Comparison of ENCODE assay signal across 12 cellular contexts in the genomic region with DNA sequence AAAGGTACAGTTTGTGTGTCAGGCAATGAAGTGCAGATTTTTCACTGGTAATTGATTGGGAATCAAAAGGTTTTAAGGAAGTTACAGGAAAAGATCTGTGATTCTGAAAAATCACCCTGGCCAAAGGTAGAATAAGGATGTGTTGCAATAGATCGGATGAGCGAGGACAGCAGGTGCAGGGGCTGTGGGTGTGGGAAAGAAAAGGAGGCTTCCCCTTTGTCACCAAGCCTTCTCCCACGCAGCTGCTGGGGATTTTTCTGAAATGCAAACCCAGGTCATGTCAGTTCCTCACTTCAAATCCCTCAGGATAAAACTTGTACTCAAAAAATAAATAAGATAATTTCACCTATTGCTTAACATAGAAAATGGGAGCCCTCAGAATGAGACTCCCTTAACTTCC. TPM values are rescaled to one million over a fixed set of nuclear protein-coding genes. Genes with fewer than 3 reads are reported as not detected.
A peak's percentile ranks its signal among the peaks of the same experiment; 100 is the strongest.
DNase-seq lines count a peak whose midpoint lies in the region; ATAC-seq and TF ChIP-seq lines count a peak whose summit lies in the region.
"Had no signal": no experiment of that assay in that cellular context is flagged by ENCODE, and none has a peak within 500 bp of the region (broad histone marks: within the 10 kb centered on the region; RNA-seq: fewer than 3 reads in every experiment).

No MANE protein-coding gene starts in this region.

- H3K4me2 ChIP-seq in BLaER1 treated with 17β-estradiol and CSF1 and Interleukin-3, amounts not matched to agents 10 nM and 100 nM, result peak overlapping the region; percentile 32 to 79 (median 67)

- no peaks in the 10 kb centered on the region for H4K20me1 ChIP-seq in BLaER1 treated with 17β-estradiol and CSF1 and Interleukin-3, amounts not matched to agents 10 nM and 100 nM

- H3K27me3 ChIP-seq in BLaER1 treated with 17β-estradiol and CSF1 and Interleukin-3, amounts not matched to agents 10 nM and 100 nM, result peaks cover 4 to 17% (median 11%) of the 10 kb centered on the region in 11 experiments; a peak in 20 of 22 replicates
- H3K27me3 ChIP-seq in SJCRH30, result no peaks in the 10 kb centered on the region
- H3K27me3 ChIP-seq: stomach had no signal

- no peak for TF ChIP-seq CTCF in GM10266 (IDR thresholded peaks at IDR 0.05; ENCODE audit: control insufficient read depth, insufficient read depth, low read depth, missing control alignments)

- peak overlapping the region in 6 of 11 experiments; percentile 14 to 65 (median 52); a peak in 8 of 22 replicates for H3K9ac ChIP-seq in BLaER1 treated with 17β-estradiol and CSF1 and Interleukin-3, amounts not matched to agents 10 nM and 100 nM

- H3K36me3 ChIP-seq in BLaER1 treated with 17β-estradiol and CSF1 and Interleukin-3, amounts not matched to agents 10 nM and 100 nM, result no peaks in the 10 kb centered on the region
- H3K36me3 ChIP-seq in SJCRH30, result no peaks in the 10 kb centered on the region
- H3K36me3 ChIP-seq: stomach had no signal

- peak overlapping the region in 8 of 11 experiments; percentile 51 to 94 (median 66); a peak in 15 of 22 replicates for H3K27ac ChIP-seq in BLaER1 treated with 17β-estradiol and CSF1 and Interleukin-3, amounts not matched to agents 10 nM and 100 nM
- H3K27ac ChIP-seq in SJCRH30, result peak overlapping the region; percentile 42
- H3K27ac ChIP-seq: stomach had no signal

- DNase-seq in GM10266 (ENCODE audit: extremely low spot score), result peak; percentile 70
- DNase-seq in SJCRH30, result peak; percentile 57 to 83
- peak; percentile 53 for DNase-seq in left kidney (ENCODE audit: low read depth, low spot score)
- no peak for DNase-seq in ecto neural progenitor cell (ENCODE audit: low spot score)
- no peak for DNase-seq in NCI-H82 treated with DMSO at 0.1 percent for 48 hours (lab: John Stamatoyannopoulos, UW; ENCODE audit: unreplicated experiment)
- no peak for DNase-seq in GM03348 (ENCODE audit: low spot score)
- DNase-seq: C1 segment of cervical spinal cord, mucosa of descending colon, NCI-H2107, stomach had no signal

- no peak overlapping the region for H3K4me3 ChIP-seq in BLaER1 treated with 17β-estradiol and CSF1 and Interleukin-3, amounts not matched to agents 10 nM and 100 nM
- H3K4me3 ChIP-seq in SJCRH30, result no peak overlapping the region
- H3K4me3 ChIP-seq: mucosa of descending colon, stomach had no signal

- peaks cover 0 to 9% (median 0%) of the 10 kb centered on the region in 11 experiments; a peak in 4 of 22 replicates for H3K9me3 ChIP-seq in BLaER1 treated with 17β-estradiol and CSF1 and Interleukin-3, amounts not matched to agents 10 nM and 100 nM (replicated peaks in 1 of 11)
- no peaks in the 10 kb centered on the region for H3K9me3 ChIP-seq in SJCRH30 (replicated peaks)
- H3K9me3 ChIP-seq: mucosa of descending colon, stomach had no signal

- peaks cover 55 to 78% (median 64%) of the 10 kb centered on the region in 10 experiments for H3K4me1 ChIP-seq in BLaER1 treated with 17β-estradiol and CSF1 and Interleukin-3, amounts not matched to agents 10 nM and 100 nM
- peaks cover 13% of the 10 kb centered on the region for H3K4me1 ChIP-seq in SJCRH30

- no peak for ATAC-seq in GM19463 (IDR thresholded peaks at IDR 0.05; ENCODE audit: unreplicated experiment)
- ATAC-seq: mucosa of descending colon had no signal

RNA-seq across cellular contexts. Expression of a gene that starts 47.9 kb away (rescaled TPM):
- total RNA-seq in SJCRH30 (2014; rRNA removed; shearing (Covaris generic)), result 24.6 and 25.0 TPM in 2 replicates

RNA-seq across cellular contexts. Expression of a gene that starts 48.4 kb away (rescaled TPM):
- total RNA-seq in SJCRH30 (2014; rRNA removed; shearing (Covaris generic)), result 31.7 and 34.7 TPM in 2 replicates

Comparison
In these comparisons a context has a peak if more than half of its experiments do, and no peak if none do; other contexts are left out.
1. DNase-seq: peak in GM10266 (single experiment), SJCRH30 (2 of 2) and left kidney (single experiment); none in ecto neural progenitor cell (single experiment), NCI-H82 treated with DMSO at 0.1 percent for 48 hours (single experiment) and GM03348 (single experiment).